ENCODE assay signal across 13 cellular contexts in genomic region chrX:69305333-69306062, GRCh38.
DNase-seq lines count a peak whose midpoint lies in the region; ATAC-seq and TF ChIP-seq lines count a peak whose summit lies in the region.
"Had no signal": no experiment of that assay in that cellular context is flagged by ENCODE, and none has a peak within 500 bp of the region (broad histone marks: within the 10 kb centered on the region; RNA-seq: fewer than 3 reads in every experiment).

No MANE protein-coding gene starts in this region.

- no peak overlapping the region for H2BK5ac ChIP-seq in trophoblast cell (ENCODE audit: low read depth, low read length, poor library complexity)

- H3K79me1 ChIP-seq in trophoblast cell (ENCODE audit: low read length): no peaks in the 10 kb centered on the region

- H3K36me3 ChIP-seq in GM23248 (ENCODE audit: low read depth) (no peaks in the 10 kb centered on the region), hepatocyte (replicated peaks; ENCODE audit: insufficient read depth, low read depth) (no peaks in the 10 kb centered on the region), trophoblast cell (ENCODE audit: control insufficient read depth in 1 of 2, insufficient read depth in 2 of 2, low read length in 2 of 2) (no peaks in the 10 kb centered on the region)

- no peak overlapping the region for H4K91ac ChIP-seq in trophoblast cell (ENCODE audit: low read depth, low read length)

- no peak overlapping the region for H3K14ac ChIP-seq in trophoblast cell (ENCODE audit: low read length)

- H4K8ac ChIP-seq in trophoblast cell (ENCODE audit: low read depth, low read length): no peak overlapping the region

- H3K79me2 ChIP-seq in GM23248 (ENCODE audit: insufficient read depth): no peaks in the 10 kb centered on the region
- H3K79me2 ChIP-seq in hepatocyte: no peaks in the 10 kb centered on the region
- no peaks in the 10 kb centered on the region for H3K79me2 ChIP-seq in trophoblast cell (ENCODE audit: control insufficient read depth, insufficient read depth, low read length, poor library complexity)

- DNase-seq in GM23248: peak; percentile 41
- DNase-seq in NCI-H526 treated with DMSO at 0.1 percent for 48 hours (lab: John Stamatoyannopoulos, UW): peak; percentile 32
- no peak for DNase-seq in hepatocyte (ENCODE audit: low spot score)
- DNase-seq in trophoblast cell: peak in 1 of 2 donors; percentile 17
- DNase-seq in NCI-H1105 (lab: John Stamatoyannopoulos, UW): no peak
- DNase-seq in RPMI8226: no peak
- DNase-seq: activated CD4-positive, CD25-positive, alpha-beta regulatory T cell; aorta; MV-4-11; occipital lobe; SHP77 had no signal

- no peak overlapping the region for H3K18ac ChIP-seq in trophoblast cell (ENCODE audit: low read length)

- H2AFZ ChIP-seq in GM23248 (no peak overlapping the region), hepatocyte (no peak overlapping the region), trophoblast cell (ENCODE audit: insufficient read depth, low read length, poor library complexity) (no peak overlapping the region)

- H3K27me3 ChIP-seq in GM23248 (replicated peaks; ENCODE audit: insufficient read depth) (no peaks in the 10 kb centered on the region), hepatocyte (no peaks in the 10 kb centered on the region), trophoblast cell (ENCODE audit: insufficient read depth, low read length) (no peaks in the 10 kb centered on the region)

- H3K9me2 ChIP-seq in GM23248 (ENCODE audit: insufficient read depth): no peaks in the 10 kb centered on the region
- H3K9me2 ChIP-seq in hepatocyte (replicated peaks; ENCODE audit: insufficient read depth): no peaks in the 10 kb centered on the region

- H4K20me1 ChIP-seq in GM23248 (ENCODE audit: insufficient read depth): no peaks in the 10 kb centered on the region
- H4K20me1 ChIP-seq in hepatocyte (ENCODE audit: insufficient read depth, poor library complexity, severe bottlenecking): no peaks in the 10 kb centered on the region

- H3K4me3 ChIP-seq in GM23248 (no peak overlapping the region), hepatocyte (no peak overlapping the region), trophoblast cell (ENCODE audit: low read depth, low read length) (no peak overlapping the region)

- H3K9ac ChIP-seq in GM23248 (no peak overlapping the region), trophoblast cell (ENCODE audit: low read length) (no peak overlapping the region)

- TF ChIP-seq CTCF in hepatocyte (IDR thresholded peaks at IDR 0.05; ENCODE audit: poor library complexity): no peak

- H3K9me3 ChIP-seq in GM23248 (ENCODE audit: low read depth) (no peaks in the 10 kb centered on the region), hepatocyte (ENCODE audit: low read depth) (no peaks in the 10 kb centered on the region), trophoblast cell (ENCODE audit: insufficient read depth, low read depth, low read length) (no peaks in the 10 kb centered on the region)

- in situ Hi-C loops in GM23248 (cut with MboI): no loop called here

- H3K4me1 ChIP-seq in GM23248 (ENCODE audit: insufficient read depth) (no peaks in the 10 kb centered on the region), hepatocyte (ENCODE audit: insufficient read depth) (peaks cover 10% of the 10 kb centered on the region), trophoblast cell (ENCODE audit: control insufficient read depth in 1 of 2, insufficient read depth in 2 of 2, low read length in 2 of 2) (no peaks in the 10 kb centered on the region)

- H2AK5ac ChIP-seq in trophoblast cell (ENCODE audit: low read length): no peak overlapping the region

- ATAC-seq in GM21447 (IDR thresholded peaks at IDR 0.05; ENCODE audit: unreplicated experiment): no peak
- ATAC-seq in GM21723 (IDR thresholded peaks at IDR 0.05; ENCODE audit: unreplicated experiment): no peak

- H3K4ac ChIP-seq in trophoblast cell (ENCODE audit: low read depth, low read length): no peak overlapping the region

- 20 to 24% methylated on average over 24 to 27 of the region's 39 CpGs for WGBS in GM23248 (ENCODE audit: low coverage in 1 of 2, low lambda C conversion rate in 2 of 2, missing lambda C conversion rate in 2 of 2), 2 experiments
- 62% methylated on average over 39 of the region's 39 CpGs for WGBS in hepatocyte (ENCODE audit: low lambda C conversion rate, missing lambda C conversion rate)
- WGBS in trophoblast cell (ENCODE audit: extremely low coverage, insufficient coverage, insufficient read length): no CpG with 5 or more reads among the region's 39 CpGs

- H3K23ac ChIP-seq in trophoblast cell (ENCODE audit: low read length): no peak overlapping the region

- H3K27ac ChIP-seq in GM23248 (no peak overlapping the region), hepatocyte (no peak overlapping the region), trophoblast cell (ENCODE audit: low read depth, low read length) (no peak overlapping the region)

- H2BK120ac ChIP-seq in trophoblast cell (ENCODE audit: insufficient read depth, low read length, poor library complexity): no peak overlapping the region

- no peak overlapping the region for H2BK12ac ChIP-seq in trophoblast cell (ENCODE audit: low read length)

- no peak overlapping the region for H4K12ac ChIP-seq in trophoblast cell (ENCODE audit: low read depth, low read length)

- peak overlapping the region; percentile 20 for H3K4me2 ChIP-seq in GM23248 (ENCODE audit: unreplicated experiment)
- H3K4me2 ChIP-seq in hepatocyte: peak overlapping the region; percentile 51
- H3K4me2 ChIP-seq in trophoblast cell (ENCODE audit: low read length): peak overlapping the region; percentile 59

- H3F3A ChIP-seq in GM23248 (ENCODE audit: insufficient read depth): no peaks in the 10 kb centered on the region

Comparison
In these comparisons a context has a peak if more than half of its experiments do, and no peak if none do; other contexts are left out.
1. DNase-seq: peak in GM23248 (single experiment) and NCI-H526 treated with DMSO at 0.1 percent for 48 hours (single experiment); none in hepatocyte (single experiment), NCI-H1105 (single experiment) and RPMI8226 (single experiment).
2. Peak in every context shown above with its lines, with median percentiles within 50 percentile points of each other: H3K4me2 ChIP-seq.